9 cellular contexts compared by ENCODE assay signal in genomic region chr1:153842006-153842471, GRCh38.
A peak's percentile ranks its signal among the peaks of the same experiment; 100 is the strongest.
DNase-seq lines count a peak whose midpoint lies in the region; ATAC-seq, FAIRE-seq and TF ChIP-seq lines count a peak whose summit lies in the region.
"Had no signal": no experiment of that assay in that cellular context is flagged by ENCODE, and none has a peak within 500 bp of the region (broad histone marks: within the 10 kb centered on the region; RNA-seq: fewer than 3 reads in every experiment).

No MANE protein-coding gene starts in this region.

- FAIRE-seq in GM18507 (lab: Jason Lieb, UNC): peak; percentile 77

- ATAC-seq in GM21423 (IDR thresholded peaks at IDR 0.05; ENCODE audit: unreplicated experiment) (peak; percentile 70), HG03571 (IDR thresholded peaks at IDR 0.05; ENCODE audit: unreplicated experiment) (peak; percentile 67), HG02588 (IDR thresholded peaks at IDR 0.05; ENCODE audit: unreplicated experiment) (no peak)

- no peak overlapping the region for H3K4me3 ChIP-seq in fibroblast of the aortic adventitia (ENCODE audit: low read depth, low read length)
- H3K4me3 ChIP-seq: cardiac muscle cell had no signal

- DNase-seq in GM18507 (ENCODE audit: extremely low spot score, insufficient read length, low read depth): no peak
- DNase-seq in fibroblast of the aortic adventitia (ENCODE audit: low read depth): peak; percentile 26
- DNase-seq in stimulated activated CD4-positive, alpha-beta T cell treated with anti-CD3 and anti-CD28 coated beads, Interleukin-2, amount 100 ng/mL, for 48 hours: no peak
- no peak for DNase-seq in activated CD4-positive, alpha-beta T cell treated with anti-CD3 and anti-CD28 coated beads for 4 hours
- no peak for DNase-seq in occipital lobe (lab: John Stamatoyannopoulos, UW)

- TF ChIP-seq CTCF in fibroblast of the aortic adventitia (IDR thresholded peaks at IDR 0.05; ENCODE audit: insufficient read depth, low read length): no peak
